Comparison of ENCODE assay signal across 11 cellular contexts in the genomic region with DNA sequence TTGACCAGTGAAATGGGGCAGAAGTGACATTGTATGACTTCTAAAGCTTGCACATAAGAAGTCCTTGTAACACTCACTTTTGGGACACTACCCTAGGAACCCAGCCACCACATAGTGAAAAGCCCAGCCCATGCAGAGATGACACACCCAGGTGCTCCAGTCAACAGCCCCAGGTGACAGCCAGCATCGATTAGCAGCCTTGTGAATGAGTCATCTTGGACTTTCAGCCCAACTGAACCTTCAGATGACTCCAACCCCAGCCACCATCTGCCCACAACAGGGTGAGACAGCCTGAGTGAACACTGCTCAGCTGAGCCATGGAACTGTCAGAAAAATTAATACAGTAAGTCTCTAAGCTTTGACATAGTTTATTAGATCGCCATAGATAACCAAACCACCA.
DNase-seq lines count a peak whose midpoint lies in the region; ATAC-seq and TF ChIP-seq lines count a peak whose summit lies in the region.
"Had no signal": no experiment of that assay in that cellular context is flagged by ENCODE, and none has a peak within 500 bp of the region (broad histone marks: within the 10 kb centered on the region; RNA-seq: fewer than 3 reads in every experiment).

No MANE protein-coding gene starts in this region.

- H3K4me3 ChIP-seq in HCT116 (replicated peaks in 1 of 2; ENCODE audit: low read depth in 1 of 2, low read length in 2 of 2): no peak overlapping the region
- no peak overlapping the region for H3K4me3 ChIP-seq in transverse colon

- no peaks in the 10 kb centered on the region for H4K20me1 ChIP-seq in HCT116 (ENCODE audit: insufficient read depth)

- H3K9me3 Mint-ChIP-seq in activated naive CD4-positive, alpha-beta T cell treated with anti-CD3 and anti-CD28 coated beads, Interleukin-2, amount 50 U/mL, for 72 hours: no peaks in the 10 kb centered on the region

- H3K27me3 ChIP-seq in HCT116 (ENCODE audit: insufficient read depth, low read length) (peaks cover 13% of the 10 kb centered on the region), transverse colon (no peaks in the 10 kb centered on the region)

- POLR2A ChIA-PET in HCT116 (lab: Charles Lee): no interaction called here

- H3K9me3 ChIP-seq in HCT116 (ENCODE audit: control insufficient read depth in 1 of 2, insufficient read depth in 1 of 2, low read depth in 1 of 2, low read length in 2 of 2): no peaks in the 10 kb centered on the region
- H3K9me3 ChIP-seq in transverse colon: no peaks in the 10 kb centered on the region

- TF ChIP-seq CTCF in HCT116 (IDR thresholded peaks at IDR 0.05 in 2 of 3, conservative IDR thresholded peaks at IDR 0.05 in 1 of 3; ENCODE audit: borderline replicate concordance in 1 of 3, insufficient read depth in 1 of 3, low read depth in 2 of 3, low read length in 2 of 3): no peak
- no peak for TF ChIP-seq CTCF in transverse colon (IDR thresholded peaks at IDR 0.05)

- RAD21 ChIA-PET in HCT116 (lab: Charles Lee; ENCODE audit: low non-redundant PET in 1 of 2, low total read pairs in 2 of 2, uncharacterized antibody in 2 of 2, unreplicated experiment in 2 of 2): no interaction called here

- peak in 1 of 2 donors; percentile 7 for DNase-seq in activated naive CD4-positive, alpha-beta T cell treated with anti-CD3 and anti-CD28 coated beads, Interleukin-2, amount 50 U/mL, for 72 hours (ENCODE audit: low spot score in 2 of 2)
- DNase-seq in activated naive CD4-positive, alpha-beta T cell (lab: John Stamatoyannopoulos, UW): no peak
- DNase-seq in HCT116 (ENCODE audit: low read depth, low spot score) (peak; percentile 43), HT-29 (ENCODE audit: low spot score) (peak; percentile 76), transverse colon (peak; percentile 44), DMS153 treated with DMSO at 0.1 percent for 48 hours (lab: John Stamatoyannopoulos, UW; ENCODE audit: unreplicated experiment) (no peak), activated gamma-delta T cell (lab: John Stamatoyannopoulos, UW) (no peak), NCI-H2196 (lab: John Stamatoyannopoulos, UW; ENCODE audit: unreplicated experiment) (no peak)
- DNase-seq: islet precursor cell, right cardiac atrium had no signal

- H3K36me3 Mint-ChIP-seq in activated naive CD4-positive, alpha-beta T cell treated with anti-CD3 and anti-CD28 coated beads, Interleukin-2, amount 50 U/mL, for 72 hours: no peaks in the 10 kb centered on the region

- no TSS peak for BruUV-seq in HCT116 (replicated peaks; lab: Mats Ljungman, UMichigan)

- CTCF ChIA-PET in HCT116 (lab: Charles Lee): no interaction called here

- H3K79me2 ChIP-seq in HCT116 (ENCODE audit: insufficient read depth, low read length): no peaks in the 10 kb centered on the region

- no peak for TF ChIP-seq RAD21 in HCT116 (IDR thresholded peaks at IDR 0.05; ENCODE audit: low read depth)

- no peak for TF ChIP-seq EP300 in transverse colon (IDR thresholded peaks at IDR 0.05; ENCODE audit: low read depth)

- H3K4me1 ChIP-seq in HCT116 (ENCODE audit: control insufficient read depth in 1 of 2, insufficient read depth in 2 of 2, low read length in 2 of 2) (peaks cover 6 to 11% of the 10 kb centered on the region in 2 experiments; a peak in 3 of 4 replicates), transverse colon (no peaks in the 10 kb centered on the region)

- ATAC-seq in activated naive CD4-positive, alpha-beta T cell treated with anti-CD3 and anti-CD28 coated beads, Interleukin-2, amount 50 U/mL, for 72 hours: peak; percentile 77 to 90
- peak; percentile 88 for ATAC-seq in HCT116
- ATAC-seq: right cardiac atrium had no signal

- H3K36me3 ChIP-seq in HCT116 (ENCODE audit: control insufficient read depth in 1 of 2, insufficient read depth in 2 of 2, low read length in 2 of 2) (no peaks in the 10 kb centered on the region), transverse colon (no peaks in the 10 kb centered on the region)

- no peak overlapping the region for H3K9ac ChIP-seq in HCT116 (ENCODE audit: low read length)

- H3K27ac ChIP-seq in HCT116 (ENCODE audit: low read depth, low read length) (no peak overlapping the region), transverse colon (no peak overlapping the region)

- H3K27ac Mint-ChIP-seq in activated naive CD4-positive, alpha-beta T cell treated with anti-CD3 and anti-CD28 coated beads, Interleukin-2, amount 50 U/mL, for 72 hours: no peak overlapping the region
- H3K27ac Mint-ChIP-seq: B cell had no signal

- intact Hi-C loops in HCT116 (cut with micrococcal nuclease): no loop called here
- intact Hi-C loops in transverse colon (cut with DNase I; ENCODE audit: low total_unique reads): no loop called here

- 54% methylated on average over 2 of the region's 2 CpGs; no CpG with 5 or more reads in 1 of the 2 donors for WGBS in transverse colon (ENCODE audit: low coverage in 1 of 2), 2 donors

- H3K4me2 ChIP-seq in HCT116 (ENCODE audit: low read length): peak overlapping the region; percentile 55

- in situ Hi-C loops in transverse colon (cut with MboI; ENCODE audit: low pct_ligation_motif_present in 1 of 4, low pct_unique_long_range_greater_than_20kb in 1 of 4, low sequenced_read_pairs in 3 of 4): no loop called here

- H3K9me2 ChIP-seq in HCT116 (ENCODE audit: insufficient read depth): no peaks in the 10 kb centered on the region

- TF ChIP-seq POLR2A in HCT116 (IDR thresholded peaks at IDR 0.05; ENCODE audit: borderline replicate concordance, extremely low read depth, insufficient read depth, insufficient read length) (no peak), transverse colon (IDR thresholded peaks at IDR 0.05) (no peak)

- H2AFZ ChIP-seq in HCT116 (ENCODE audit: low read depth, low read length, poor library complexity, severe bottlenecking): no peak overlapping the region

TF ChIP-seq in HCT116, 20 proteins besides CTCF, POLR2A, EP300 and RAD21:
- TF ChIP-seq TCF7L2 (IDR thresholded peaks at IDR 0.05; ENCODE audit: borderline replicate concordance, extremely low read depth, insufficient read depth, insufficient read length): no peak
- TF ChIP-seq FOSL1 (IDR thresholded peaks at IDR 0.05; ENCODE audit: low read depth): peak; percentile 61
- peak; percentile 72 for TF ChIP-seq JUND (IDR thresholded peaks at IDR 0.05)
- 0 out of 2 replicates have a peak, but pooled peaks have one; percentile 29 for TF ChIP-seq SIN3A (IDR thresholded peaks at IDR 0.05; ENCODE audit: low read depth)

Comparison
In these comparisons a context has a peak if more than half of its experiments do, and no peak if none do; other contexts are left out.
1. DNase-seq: peak in HCT116 (single experiment), HT-29 (single experiment) and transverse colon (single experiment); none in activated naive CD4-positive, alpha-beta T cell (0 of 4), DMS153 treated with DMSO at 0.1 percent for 48 hours (single experiment), activated gamma-delta T cell (single experiment) and NCI-H2196 (single experiment).